In genomic region chr5:55445817-55446216, GRCh38 we compare ENCODE assay signal across 20 cellular contexts.
"Had no signal": no experiment of that assay in that cellular context is flagged by ENCODE, and none has a peak within 500 bp of the region (broad histone marks: within the 10 kb centered on the region; RNA-seq: fewer than 3 reads in every experiment).

No MANE protein-coding gene starts in this region.

- H3K9me3 Mint-ChIP-seq: activated B cell treated with CpG ODN at 0.5 μM for 24 hours; activated CD4-positive, alpha-beta memory T cell treated with anti-CD3 and anti-CD28 coated beads for 36 hours; activated CD4-positive, alpha-beta T cell treated with anti-CD3 and anti-CD28 coated beads, Interleukin-2, amount 10 ng/mL, durations not matched to agents 7 days and 5 days; activated T-cell treated with anti-CD3 and anti-CD28 coated beads, Interleukin-2, amount 50 U/mL, for 4 hours; brain had no signal

- H3K27me3 Mint-ChIP-seq: activated B cell treated with CpG ODN at 0.5 μM for 24 hours; activated CD4-positive, alpha-beta memory T cell treated with anti-CD3 and anti-CD28 coated beads for 36 hours; activated CD4-positive, alpha-beta T cell treated with anti-CD3 and anti-CD28 coated beads, Interleukin-2, amount 10 ng/mL, durations not matched to agents 7 days and 5 days; activated naive CD8-positive, alpha-beta T cell; brain had no signal

- H3K4me3 Mint-ChIP-seq: activated B cell treated with CpG ODN at 0.5 μM for 24 hours; activated CD4-positive, alpha-beta memory T cell treated with anti-CD3 and anti-CD28 coated beads for 36 hours; activated CD4-positive, alpha-beta T cell treated with anti-CD3 and anti-CD28 coated beads, Interleukin-2, amount 10 ng/mL, durations not matched to agents 7 days and 5 days; activated naive CD8-positive, alpha-beta T cell; activated T-cell treated with anti-CD3 and anti-CD28 coated beads, Interleukin-2, amount 50 U/mL, for 4 hours; brain had no signal

- H3K36me3 Mint-ChIP-seq: activated CD4-positive, alpha-beta memory T cell treated with anti-CD3 and anti-CD28 coated beads for 36 hours had no signal

- ATAC-seq: activated T-cell treated with anti-CD3 and anti-CD28 coated beads, Interleukin-2, amount 50 U/mL, for 4 hours; PC-3 had no signal

- H3K4me1 Mint-ChIP-seq: activated B cell treated with CpG ODN at 0.5 μM for 24 hours had no signal

- H3K9me3 ChIP-seq: SK-N-SH had no signal

- H3K27ac Mint-ChIP-seq: activated B cell treated with CpG ODN at 0.5 μM for 24 hours; activated CD4-positive, alpha-beta memory T cell treated with anti-CD3 and anti-CD28 coated beads for 36 hours; activated CD4-positive, alpha-beta T cell treated with anti-CD3 and anti-CD28 coated beads, Interleukin-2, amount 10 ng/mL, durations not matched to agents 7 days and 5 days; activated naive CD8-positive, alpha-beta T cell had no signal

- DNase-seq: activated B cell treated with CpG ODN at 0.5 μM for 24 hours; activated CD4-positive, alpha-beta memory T cell treated with anti-CD3 and anti-CD28 coated beads for 36 hours; activated CD4-positive, alpha-beta T cell treated with anti-CD3 and anti-CD28 coated beads for 1 hour; activated CD4-positive, alpha-beta T cell treated with anti-CD3 and anti-CD28 coated beads, Interleukin-2, amount 10 ng/mL, durations not matched to agents 7 days and 5 days; activated CD8-positive, alpha-beta memory T cell treated with anti-CD3 and anti-CD28 coated beads for 24 hours; activated effector memory CD4-positive, alpha-beta T cell treated with anti-CD3 and anti-CD28 coated beads, Interleukin-2, amount 50 U/mL, for 16 hours; activated naive CD4-positive, alpha-beta T cell treated with Interleukin-2 at 50 U/mL for 16 hours; activated T-cell treated with anti-CD3 and anti-CD28 coated beads, Interleukin-2, amount 50 U/mL, for 4 hours; amygdala; Kasumi-1; NCI-H1092; NCI-H1417 treated with DMSO at 0.1 percent for 48 hours; NCI-H1694; NCI-H2029; NCI-H446; PC-3; SK-N-SH; T-helper 1 cell had no signal
